In genomic region chr7:76383089-76383944, GRCh38 we compare ENCODE assay signal across 18 cellular contexts. TPM values are rescaled to one million over a fixed set of nuclear protein-coding genes. Genes with fewer than 3 reads are reported as not detected.
A peak's percentile ranks its signal among the peaks of the same experiment; 100 is the strongest.
DNase-seq lines count a peak whose midpoint lies in the region; ATAC-seq and TF ChIP-seq lines count a peak whose summit lies in the region.
"Had no signal": no experiment of that assay in that cellular context is flagged by ENCODE, and none has a peak within 500 bp of the region (broad histone marks: within the 10 kb centered on the region; RNA-seq: fewer than 3 reads in every experiment).

No MANE protein-coding gene starts in this region.

- no peak for TF ChIP-seq POLR2A in HCT116 (IDR thresholded peaks at IDR 0.05; ENCODE audit: borderline replicate concordance, extremely low read depth, insufficient read depth, insufficient read length)

- H3K4me1 ChIP-seq in CD8-positive, alpha-beta memory T cell (ENCODE audit: insufficient read depth, low read length) = no peaks in the 10 kb centered on the region
- H3K4me1 ChIP-seq in HCT116 (ENCODE audit: control insufficient read depth in 1 of 2, insufficient read depth in 2 of 2, low read length in 2 of 2) (peaks cover 22 to 54% of the 10 kb centered on the region in 2 experiments), aorta (ENCODE audit: control insufficient read depth in 1 of 2, insufficient read depth in 2 of 2, low read length in 2 of 2) (no peaks in the 10 kb centered on the region), Caco-2 (peaks cover 13% of the 10 kb centered on the region)

- no TSS peak for BruUV-seq in HCT116 (replicated peaks; lab: Mats Ljungman, UMichigan)
- no TSS peak for BruUV-seq in Caco-2 (replicated peaks; lab: Mats Ljungman, UMichigan)

- no peaks in the 10 kb centered on the region for H3K36me3 Mint-ChIP-seq in CD8-positive, alpha-beta memory T cell
- no peaks in the 10 kb centered on the region for H3K36me3 Mint-ChIP-seq in Caco-2 (ENCODE audit: insufficient read depth, unreplicated experiment)
- H3K36me3 Mint-ChIP-seq: natural killer cell had no signal

- POLR2A ChIA-PET in CD8-positive, alpha-beta memory T cell (lab: Charles Lee) = no interaction called here
- POLR2A ChIA-PET in HCT116 (lab: Charles Lee) = interaction anchor here (1.1 kb wide), 1 partner anchor 24 kb away, joined by 3 read pairs; no protein-coding TSS in a partner anchor
- POLR2A ChIA-PET in Caco-2 (lab: Charles Lee) = interaction anchor here (0.7 kb wide), 1 partner anchor 240 kb away, joined by 5 read pairs; no protein-coding TSS in a partner anchor

- 79 to 84% methylated on average over 13 of the region's 13 CpGs for WGBS in aorta, 2 donors

- CTCF ChIA-PET in CD8-positive, alpha-beta memory T cell (lab: Charles Lee) = no interaction called here
- CTCF ChIA-PET in HCT116 (lab: Charles Lee) = no interaction called here
- CTCF ChIA-PET in Caco-2 (lab: Charles Lee) = interaction anchor here (0.6 kb wide), 1 partner anchor 624 kb away, joined by 3 read pairs; no protein-coding TSS in a partner anchor

- H3K9me2 ChIP-seq in HCT116 (ENCODE audit: insufficient read depth) = no peaks in the 10 kb centered on the region

- H4K20me1 ChIP-seq in HCT116 (ENCODE audit: insufficient read depth) = no peaks in the 10 kb centered on the region

- no peak overlapping the region for H3K4me3 Mint-ChIP-seq in CD8-positive, alpha-beta memory T cell
- no peak overlapping the region for H3K4me3 Mint-ChIP-seq in Caco-2 (ENCODE audit: unreplicated experiment)
- H3K4me3 Mint-ChIP-seq: natural killer cell had no signal

- H3K27ac ChIP-seq in CD8-positive, alpha-beta memory T cell (ENCODE audit: low read depth, low read length) = peak overlapping the region; percentile 31
- H3K27ac ChIP-seq in HCT116 (ENCODE audit: low read depth, low read length) (peak overlapping the region; percentile 8; the same call in 1 of the 2 replicates), aorta (ENCODE audit: low read depth in 1 of 2, low read length in 2 of 2) (no peak overlapping the region)
- H3K27ac ChIP-seq: adrenal gland, C4-2B, psoas muscle had no signal

- H3K9me3 ChIP-seq in CD8-positive, alpha-beta memory T cell (ENCODE audit: low read length) = no peaks in the 10 kb centered on the region
- H3K9me3 ChIP-seq in HCT116 (ENCODE audit: control insufficient read depth in 1 of 2, insufficient read depth in 1 of 2, low read depth in 1 of 2, low read length in 2 of 2) = no peaks in the 10 kb centered on the region
- no peaks in the 10 kb centered on the region for H3K9me3 ChIP-seq in aorta (ENCODE audit: control insufficient read depth, low read length)
- H3K9me3 ChIP-seq in Caco-2 = no peaks in the 10 kb centered on the region
- H3K9me3 ChIP-seq: adrenal gland, psoas muscle had no signal

- H3K36me3 ChIP-seq in CD8-positive, alpha-beta memory T cell (ENCODE audit: insufficient read depth, low read length) = no peaks in the 10 kb centered on the region
- no peaks in the 10 kb centered on the region for H3K36me3 ChIP-seq in HCT116 (ENCODE audit: control insufficient read depth in 1 of 2, insufficient read depth in 2 of 2, low read length in 2 of 2)
- no peaks in the 10 kb centered on the region for H3K36me3 ChIP-seq in aorta (ENCODE audit: control insufficient read depth in 1 of 2, insufficient read depth in 2 of 2, low read length in 1 of 2)
- H3K36me3 ChIP-seq in Caco-2 (ENCODE audit: control insufficient read depth, insufficient read depth, low read length) = no peaks in the 10 kb centered on the region
- H3K36me3 ChIP-seq: adrenal gland had no signal

- ATAC-seq in HCT116 (peak; percentile 49), aorta (ENCODE audit: low FRiP score) (no peak)
- ATAC-seq: left ventricle myocardium superior, natural killer cell, psoas muscle had no signal

- peak overlapping the region; percentile 7 for H2AFZ ChIP-seq in HCT116 (ENCODE audit: low read depth, low read length, poor library complexity, severe bottlenecking)

- RAD21 ChIA-PET in HCT116 (lab: Charles Lee; ENCODE audit: low non-redundant PET in 1 of 2, low total read pairs in 2 of 2, uncharacterized antibody in 2 of 2, unreplicated experiment in 2 of 2) = no interaction called here

- H3K27ac Mint-ChIP-seq in CD8-positive, alpha-beta memory T cell = peak overlapping the region in 1 of 8 donors; percentile 20
- H3K27ac Mint-ChIP-seq in Caco-2 (ENCODE audit: unreplicated experiment) = no peak overlapping the region
- H3K27ac Mint-ChIP-seq: natural killer cell had no signal

- no peak overlapping the region for H3K9ac ChIP-seq in HCT116 (ENCODE audit: low read length)

- TF ChIP-seq RAD21 in HCT116 (IDR thresholded peaks at IDR 0.05; ENCODE audit: low read depth) = no peak; the same call in 1 of the 2 replicates

- H3K4me1 Mint-ChIP-seq in CD8-positive, alpha-beta memory T cell = peaks cover 0 to 9% (median 6%) of the 10 kb centered on the region in 3 donors
- H3K4me1 Mint-ChIP-seq in Caco-2 (ENCODE audit: low read depth, unreplicated experiment) = no peaks in the 10 kb centered on the region
- H3K4me1 Mint-ChIP-seq: natural killer cell had no signal

- H3K4me2 ChIP-seq in HCT116 (ENCODE audit: low read length) = no peak overlapping the region

- no peak overlapping the region for H3K4me3 ChIP-seq in CD8-positive, alpha-beta memory T cell (ENCODE audit: low read length)
- H3K4me3 ChIP-seq in HCT116 (replicated peaks in 1 of 2; ENCODE audit: low read depth in 1 of 2, low read length in 2 of 2) (no peak overlapping the region), fibroblast of mammary gland (ENCODE audit: control insufficient read depth, low read depth, low read length) (no peak overlapping the region), aorta (ENCODE audit: low read length in 2 of 2) (no peak overlapping the region), Caco-2 (ENCODE audit: low read depth, low read length) (no peak overlapping the region)
- H3K4me3 ChIP-seq: adrenal gland, psoas muscle had no signal

- intact Hi-C loops in HCT116 (cut with micrococcal nuclease) = no loop called here
- intact Hi-C loops in aorta (cut with DNase I) = no loop called here
- intact Hi-C loops in Caco-2 (cut with micrococcal nuclease; ENCODE audit: unreplicated experiment) = no loop called here

- H3K9me3 Mint-ChIP-seq in CD8-positive, alpha-beta memory T cell = no peaks in the 10 kb centered on the region
- H3K9me3 Mint-ChIP-seq in Caco-2 (ENCODE audit: unreplicated experiment) = no peaks in the 10 kb centered on the region
- H3K9me3 Mint-ChIP-seq: natural killer cell had no signal

- in situ Hi-C loops in SK-MEL-5 (cut with HindIII; ENCODE audit: low pct_unique_long_range_greater_than_20kb, low sequenced_read_pairs) = no loop called here

- TF ChIP-seq CTCF in HCT116 (IDR thresholded peaks at IDR 0.05 in 2 of 3, conservative IDR thresholded peaks at IDR 0.05 in 1 of 3; ENCODE audit: borderline replicate concordance in 1 of 3, insufficient read depth in 1 of 3, low read depth in 2 of 3, low read length in 2 of 3) (peak in 2 of 3 experiments; percentile 18 to 28; a peak in 3 of 6 replicates), fibroblast of mammary gland (conservative IDR thresholded peaks at IDR 0.05; ENCODE audit: control insufficient read depth, insufficient read depth, low read depth, low read length) (no peak), Caco-2 (IDR thresholded peaks at IDR 0.05; ENCODE audit: insufficient read depth in 1 of 2, low read depth in 1 of 2, low read length in 1 of 2, severe bottlenecking in 1 of 2, unreplicated experiment in 1 of 2) (no peak)

- DNase-seq in CD8-positive, alpha-beta memory T cell = no peak
- DNase-seq in HCT116 (ENCODE audit: low read depth, low spot score) = peak; percentile 81
- DNase-seq in SK-MEL-5 (ENCODE audit: low read depth, low spot score) = peak; percentile 87
- DNase-seq in fibroblast of mammary gland (ENCODE audit: low read depth) = peak; percentile 38
- no peak for DNase-seq in aorta
- no peak for DNase-seq in NCI-H1436 (lab: John Stamatoyannopoulos, UW)
- no peak for DNase-seq in Caco-2
- DNase-seq in COLO668 (lab: John Stamatoyannopoulos, UW; ENCODE audit: unreplicated experiment) = no peak
- DNase-seq: activated CD4-positive, alpha-beta T cell treated with anti-CD3 and anti-CD28 coated beads, Interleukin-2, amount 50 U/mL, for 48 hours; hypothalamus; left ventricle myocardium superior; natural killer cell; NCI-H2029; psoas muscle; T-helper 9 cell had no signal

- H3K27me3 ChIP-seq in CD8-positive, alpha-beta memory T cell (ENCODE audit: insufficient read depth, low read length, poor library complexity, severe bottlenecking) = no peaks in the 10 kb centered on the region
- H3K27me3 ChIP-seq in HCT116 (ENCODE audit: insufficient read depth, low read length) (no peaks in the 10 kb centered on the region), aorta (ENCODE audit: control insufficient read depth in 1 of 2, insufficient read depth in 2 of 2, low read length in 1 of 2) (no peaks in the 10 kb centered on the region), Caco-2 (replicated peaks; ENCODE audit: control insufficient read depth, insufficient read depth, low read length) (no peaks in the 10 kb centered on the region)
- H3K27me3 ChIP-seq: adrenal gland had no signal

- no peaks in the 10 kb centered on the region for H3K79me2 ChIP-seq in HCT116 (ENCODE audit: insufficient read depth, low read length)

- no peaks in the 10 kb centered on the region for H3K27me3 Mint-ChIP-seq in CD8-positive, alpha-beta memory T cell
- no peaks in the 10 kb centered on the region for H3K27me3 Mint-ChIP-seq in Caco-2 (ENCODE audit: insufficient read depth, unreplicated experiment)

RNA-seq across cellular contexts. Expression of gene YWHAG, which starts 24.5 kb away (rescaled TPM):
- total RNA-seq in CD8-positive, alpha-beta memory T cell = 100 to 1,000 TPM; 149 to 151 TPM
- polyA plus RNA-seq in CD8-positive, alpha-beta memory T cell = 2.1 TPM
- 170 TPM for total RNA-seq in HCT116 (2021; ENCODE audit: unreplicated experiment)
- polyA plus RNA-seq in HCT116 (2012) = 81.0 and 84.8 TPM in 2 replicates
- total RNA-seq in SK-MEL-5 (2014; rRNA removed; shearing (Covaris generic)) = 69.0 and 74.5 TPM in 2 replicates
- polyA plus RNA-seq in SK-MEL-5 (2015; cell fraction: cytosol; rRNA removed) = 160 and 195 TPM in 2 replicates
- polyA plus RNA-seq in SK-MEL-5 (2015; cell fraction: nucleus; rRNA removed) = 69.8 and 79.8 TPM in 2 replicates
- total RNA-seq in aorta = 100 to 1,000 TPM; 104 to 121 TPM
- polyA plus RNA-seq in aorta = 10 to 100 TPM; 40.0 to 58.2 TPM
- total RNA-seq in Caco-2 (2022) = 141 and 150 TPM in 2 replicates

RNA-seq across cellular contexts. Expression of gene SSC4D, which starts 26.2 kb away (rescaled TPM):
- total RNA-seq in CD8-positive, alpha-beta memory T cell = under 1 TPM; 0.35 to 0.55 TPM
- polyA plus RNA-seq in CD8-positive, alpha-beta memory T cell = 0.17 TPM
- 1.1 TPM for total RNA-seq in HCT116 (2021; ENCODE audit: unreplicated experiment)
- 0.87 and 1.1 TPM in 2 replicates for polyA plus RNA-seq in HCT116 (2012)
- total RNA-seq in SK-MEL-5 (2014; rRNA removed; shearing (Covaris generic)) = 0.59 and 0.77 TPM in 2 replicates
- 0.61 and 0.86 TPM in 2 replicates for polyA plus RNA-seq in SK-MEL-5 (2015; cell fraction: cytosol; rRNA removed)
- polyA plus RNA-seq in SK-MEL-5 (2015; cell fraction: nucleus; rRNA removed) = 0.16 TPM in 1 of 2 replicates, not detected in the other
- total RNA-seq in aorta = under 1 TPM; 0.33 to 0.58 TPM
- polyA plus RNA-seq in aorta = under 1 TPM in 1 of 2 donors, not detected in 1; 0.13 TPM
- 1.1 and 1.6 TPM in 2 replicates for total RNA-seq in Caco-2 (2022)

RNA-seq across cellular contexts. Expression of gene ZP3, which starts 41.4 kb away (rescaled TPM):
- total RNA-seq in CD8-positive, alpha-beta memory T cell = 1 to 10 TPM; 1.6 TPM
- 2.2 TPM for polyA plus RNA-seq in CD8-positive, alpha-beta memory T cell
- 23.4 TPM for total RNA-seq in HCT116 (2021; ENCODE audit: unreplicated experiment)
- polyA plus RNA-seq in HCT116 (2012) = 19.6 and 25.9 TPM in 2 replicates
- 5.0 and 6.6 TPM in 2 replicates for total RNA-seq in SK-MEL-5 (2014; rRNA removed; shearing (Covaris generic))
- polyA plus RNA-seq in SK-MEL-5 (2015; cell fraction: cytosol; rRNA removed) = 3.8 and 6.2 TPM in 2 replicates
- polyA plus RNA-seq in SK-MEL-5 (2015; cell fraction: nucleus; rRNA removed) = 0.58 and 2.0 TPM in 2 replicates
- 1 to 10 TPM; 1.5 to 2.0 TPM for total RNA-seq in aorta
- 1 to 10 TPM in 1 of 2 donors, under 1 TPM in 1; 0.38 to 3.2 TPM for polyA plus RNA-seq in aorta
- 3.2 and 5.5 TPM in 2 replicates for total RNA-seq in Caco-2 (2022)
- total RNA-seq: chondrocyte, left ventricle myocardium superior had no signal

Comparison
In these comparisons a context has a peak if more than half of its experiments do, and no peak if none do; other contexts are left out.
1. DNase-seq: peak in HCT116 (single experiment), SK-MEL-5 (single experiment) and fibroblast of mammary gland (single experiment); none in CD8-positive, alpha-beta memory T cell (0 of 5), aorta (0 of 2), NCI-H1436 (single experiment), Caco-2 (0 of 2) and COLO668 (single experiment).
2. H3K27ac ChIP-seq: peak in CD8-positive, alpha-beta memory T cell (single experiment) and HCT116 (single experiment); none in aorta (0 of 2).
3. CTCF ChIP-seq: peak in HCT116 (2 of 3); none in fibroblast of mammary gland (single experiment) and Caco-2 (0 of 2).